ENCODE assay signal across 20 cellular contexts in genomic region chr12:68428724-68429580, GRCh38.
DNase-seq lines count a peak whose midpoint lies in the region; ATAC-seq and TF ChIP-seq lines count a peak whose summit lies in the region.
"Had no signal": no experiment of that assay in that cellular context is flagged by ENCODE, and none has a peak within 500 bp of the region (broad histone marks: within the 10 kb centered on the region; RNA-seq: fewer than 3 reads in every experiment).

No MANE protein-coding gene starts in this region.

- H3K56ac ChIP-seq in IMR-90 (ENCODE audit: extremely low read depth, insufficient read depth, low read length) = no peak overlapping the region

- 0 out of 3 replicates have a peak overlapping the region, but pooled peaks have one; percentile 10 for H2BK15ac ChIP-seq in IMR-90 (ENCODE audit: low read depth, low read length)

- H3K23ac ChIP-seq in IMR-90 (ENCODE audit: low read depth, low read length) = no peak overlapping the region

- peak overlapping the region in 1 of 2 experiments; percentile 14; a peak in 2 of 4 replicates for H4K8ac ChIP-seq in IMR-90 (ENCODE audit: low read depth in 2 of 2, low read length in 2 of 2)

- no peak for TF ChIP-seq RAD21 in IMR-90 (IDR thresholded peaks at IDR 0.05; ENCODE audit: low read length)

- H3K9me3 Mint-ChIP-seq in Caco-2 (ENCODE audit: unreplicated experiment) (peaks cover 39% of the 10 kb centered on the region), neural progenitor cell (no peaks in the 10 kb centered on the region)
- H3K9me3 Mint-ChIP-seq: CD8-positive, alpha-beta memory T cell; IgD-negative memory B cell; stimulated activated naive CD8-positive, alpha-beta T cell treated with anti-CD3 and anti-CD28 coated beads, Interleukin-15, Interleukin-2, amounts not matched to agents 100 ng/mL and 50 ng/mL, for 24 hours had no signal

- H3K4me1 ChIP-seq in Caco-2 = peaks cover 54% of the 10 kb centered on the region
- peaks cover 7% of the 10 kb centered on the region for H3K4me1 ChIP-seq in IMR-90 (ENCODE audit: control insufficient read depth, insufficient read depth, low read length)
- H3K4me1 ChIP-seq in neural progenitor cell = peaks cover 14% of the 10 kb centered on the region
- H3K4me1 ChIP-seq: right atrium auricular region, SJCRH30 had no signal

- H3K9ac ChIP-seq in IMR-90 (ENCODE audit: low read depth, low read length) (no peak overlapping the region), neural progenitor cell (no peak overlapping the region)

- ATAC-seq in IMR-90 (ENCODE audit: low read depth) (peak; percentile 50), GM18511 (IDR thresholded peaks at IDR 0.05; ENCODE audit: unreplicated experiment) (no peak), esophagus mucosa (no peak)

- no peak overlapping the region for H3K27ac ChIP-seq in IMR-90 (ENCODE audit: insufficient read depth, low read length)
- H3K27ac ChIP-seq in neural progenitor cell = no peak overlapping the region
- H3K27ac ChIP-seq: epithelial cell of prostate, right atrium auricular region, SJCRH30 had no signal

- peak overlapping the region; percentile 45 for H3K4me3 Mint-ChIP-seq in Caco-2 (ENCODE audit: unreplicated experiment)
- no peak overlapping the region for H3K4me3 Mint-ChIP-seq in neural progenitor cell
- H3K4me3 Mint-ChIP-seq: CD8-positive, alpha-beta memory T cell; IgD-negative memory B cell; stimulated activated naive CD8-positive, alpha-beta T cell treated with anti-CD3 and anti-CD28 coated beads, Interleukin-15, Interleukin-2, amounts not matched to agents 100 ng/mL and 50 ng/mL, for 24 hours had no signal

- intact Hi-C loops in Caco-2 (cut with micrococcal nuclease; ENCODE audit: unreplicated experiment) (loop anchor here (1.0 to 10.0 kb wide), 6 partner anchors 24 to 256 kb away; partner anchors contain the start of genes MDM1, NUP107 and RAP1B), IMR-90 (cut with micrococcal nuclease) (no loop called here)

- H3K27me3 Mint-ChIP-seq in Caco-2 (ENCODE audit: insufficient read depth, unreplicated experiment) (no peaks in the 10 kb centered on the region), neural progenitor cell (ENCODE audit: insufficient read depth, low read depth) (peaks cover 8% of the 10 kb centered on the region)
- H3K27me3 Mint-ChIP-seq: CD8-positive, alpha-beta memory T cell; IgD-negative memory B cell; stimulated activated naive CD8-positive, alpha-beta T cell treated with anti-CD3 and anti-CD28 coated beads, Interleukin-15, Interleukin-2, amounts not matched to agents 100 ng/mL and 50 ng/mL, for 24 hours had no signal

- H2AK5ac ChIP-seq in IMR-90 (ENCODE audit: low read depth, low read length) = no peak overlapping the region

- no peak for TF ChIP-seq POLR2A in IMR-90 (IDR thresholded peaks at IDR 0.05; ENCODE audit: low read depth, low read length)

- no peaks in the 10 kb centered on the region for H3F3A ChIP-seq in neural progenitor cell (ENCODE audit: low read depth)

- peaks cover 5% of the 10 kb centered on the region for H3K36me3 Mint-ChIP-seq in Caco-2 (ENCODE audit: insufficient read depth, unreplicated experiment)
- H3K36me3 Mint-ChIP-seq in neural progenitor cell = no peaks in the 10 kb centered on the region

- H3K4ac ChIP-seq in IMR-90 (ENCODE audit: low read depth, low read length) = peak overlapping the region; percentile 26; the same call in 1 of the 2 replicates

- H2AFZ ChIP-seq in IMR-90 (replicated peaks; ENCODE audit: low read length, poor library complexity) (no peak overlapping the region), neural progenitor cell (replicated peaks) (peak overlapping the region; percentile 12)

- H3K4me3 ChIP-seq in Caco-2 (ENCODE audit: low read depth, low read length) = no peak overlapping the region
- H3K4me3 ChIP-seq in IMR-90 (ENCODE audit: insufficient read depth, low read depth, low read length) = no peak overlapping the region
- H3K4me3 ChIP-seq in fibroblast of pulmonary artery (replicated peaks; ENCODE audit: low read depth, low read length) = no peak overlapping the region
- no peak overlapping the region for H3K4me3 ChIP-seq in neural progenitor cell
- H3K4me3 ChIP-seq: right atrium auricular region, SJCRH30 had no signal

- CTCF ChIA-PET in Caco-2 (lab: Charles Lee) = no interaction called here
- CTCF ChIA-PET in IMR-90 (lab: Yijun Ruan, JAX) = interaction anchor here (0.5 to 0.9 kb wide), 3 partner anchors 11 to 451 kb away, joined by 3 read pairs; no protein-coding TSS in a partner anchor

- TF ChIP-seq CTCF in Caco-2 (IDR thresholded peaks at IDR 0.05; ENCODE audit: insufficient read depth in 1 of 2, low read depth in 1 of 2, low read length in 1 of 2, severe bottlenecking in 1 of 2, unreplicated experiment in 1 of 2) (no peak), IMR-90 (conservative IDR thresholded peaks at IDR 0.05; ENCODE audit: low read depth, low read length) (no peak), fibroblast of pulmonary artery (IDR thresholded peaks at IDR 0.05; ENCODE audit: low read length, missing control alignments) (no peak), neural progenitor cell (IDR thresholded peaks at IDR 0.05) (no peak)

- H2BK120ac ChIP-seq in IMR-90 (ENCODE audit: low read depth, low read length) = peak overlapping the region; percentile 49

- peak overlapping the region; percentile 5; the same call in 1 of the 2 replicates for H2BK20ac ChIP-seq in IMR-90 (ENCODE audit: low read depth, low read length)

- POLR2A ChIA-PET in Caco-2 (lab: Charles Lee) (interaction anchor here (1.0 to 1.8 kb wide), 3 partner anchors 11 to 181 kb away, joined by 3 to 10 read pairs (median 6); partner anchors contain the start of gene RAP1B), IMR-90 (lab: Charles Lee; ENCODE audit: unreplicated experiment) (no interaction called here)

- H3K9me3 ChIP-seq in Caco-2 = no peaks in the 10 kb centered on the region
- no peaks in the 10 kb centered on the region for H3K9me3 ChIP-seq in IMR-90 (ENCODE audit: control insufficient read depth, insufficient read depth, low read length)
- no peaks in the 10 kb centered on the region for H3K9me3 ChIP-seq in neural progenitor cell (ENCODE audit: low read depth)
- H3K9me3 ChIP-seq: right atrium auricular region, SJCRH30 had no signal

- 100% methylated on average over 2 of the region's 7 CpGs; no CpG with 5 or more reads in 1 of the 2 experiments for WGBS in IMR-90 (ENCODE audit: extremely low coverage in 2 of 2, insufficient read length in 1 of 2), 2 experiments

- H4K91ac ChIP-seq in IMR-90 (ENCODE audit: insufficient read depth, low read depth, low read length) = peak overlapping the region; percentile 28; the same call in 1 of the 2 replicates

- no peaks in the 10 kb centered on the region for H3K79me2 ChIP-seq in neural progenitor cell (ENCODE audit: low read depth)

- H3K27ac Mint-ChIP-seq in Caco-2 (ENCODE audit: unreplicated experiment) (peak overlapping the region; percentile 94), neural progenitor cell (no peak overlapping the region)
- H3K27ac Mint-ChIP-seq: IgD-negative memory B cell; stimulated activated naive CD8-positive, alpha-beta T cell treated with anti-CD3 and anti-CD28 coated beads, Interleukin-15, Interleukin-2, amounts not matched to agents 100 ng/mL and 50 ng/mL, for 24 hours had no signal

- H3K36me3 ChIP-seq in Caco-2 (ENCODE audit: control insufficient read depth, insufficient read depth, low read length) = no peaks in the 10 kb centered on the region
- H3K36me3 ChIP-seq in IMR-90 (ENCODE audit: control insufficient read depth, insufficient read depth, low read length) = no peaks in the 10 kb centered on the region
- H3K36me3 ChIP-seq in neural progenitor cell = no peaks in the 10 kb centered on the region
- H3K36me3 ChIP-seq: right atrium auricular region, SJCRH30 had no signal

- BruUV-seq in Caco-2 (replicated peaks; lab: Mats Ljungman, UMichigan) = no TSS peak
- BruUV-seq in IMR-90 (replicated peaks; lab: Mats Ljungman, UMichigan) = no TSS peak

- no peak overlapping the region for H2AK9ac ChIP-seq in IMR-90 (replicated peaks; ENCODE audit: low read depth, low read length, poor library complexity)

- DNase-seq in Caco-2 (peak; percentile 72 to 79), IMR-90 (peak; percentile 78), fibroblast of pulmonary artery (ENCODE audit: low read depth) (peak; percentile 76), neural progenitor cell (ENCODE audit: low spot score) (peak; percentile 14), NCI-H2029 treated with DMSO at 0.1 percent for 48 hours (lab: John Stamatoyannopoulos, UW) (no peak), T-helper 9 cell (no peak)
- DNase-seq: activated CD4-positive, CD25-positive, alpha-beta regulatory T cell treated with anti-CD3 and anti-CD28 coated beads, Interleukin-2, amount 50 U/mL, for 72 hours; activated effector memory CD4-positive, alpha-beta T cell treated with anti-CD3 and anti-CD28 coated beads, Interleukin-2, amount 50 U/mL, for 16 hours; CD8-positive, alpha-beta memory T cell; DND-41; glutamatergic neuron; NCI-H2029; NCI-H524 treated with DMSO at 0.1 percent for 48 hours; SJCRH30 had no signal

- peaks cover 7% of the 10 kb centered on the region; the same call in 1 of the 2 replicates for H3K9me1 ChIP-seq in IMR-90 (ENCODE audit: insufficient read depth, low read length)

- peak overlapping the region; percentile 51 for H2BK5ac ChIP-seq in IMR-90 (ENCODE audit: low read depth, low read length, poor library complexity, severe bottlenecking)

- H4K5ac ChIP-seq in IMR-90 (ENCODE audit: low read depth, low read length) = no peak overlapping the region

- H3K4me1 Mint-ChIP-seq in Caco-2 (ENCODE audit: low read depth, unreplicated experiment) (peaks cover 29% of the 10 kb centered on the region), neural progenitor cell (peaks cover 24% of the 10 kb centered on the region)

- H3K14ac ChIP-seq in IMR-90 (replicated peaks; ENCODE audit: low read depth, low read length) = 0 out of 2 replicates have a peak overlapping the region, but pooled peaks have one; percentile 32

- H4K20me1 ChIP-seq in IMR-90 (ENCODE audit: insufficient read depth, low read length) (no peaks in the 10 kb centered on the region), neural progenitor cell (ENCODE audit: low read depth) (no peaks in the 10 kb centered on the region)

- no peaks in the 10 kb centered on the region for H3K79me1 ChIP-seq in IMR-90 (ENCODE audit: low read depth in 1 of 2, low read length in 2 of 2)

- in situ Hi-C loops in IMR-90 (cut with MboI; ENCODE audit: low sequenced_read_pairs) = no loop called here

- H3K27me3 ChIP-seq in Caco-2 (replicated peaks; ENCODE audit: control insufficient read depth, insufficient read depth, low read length) = no peaks in the 10 kb centered on the region
- no peaks in the 10 kb centered on the region for H3K27me3 ChIP-seq in IMR-90 (ENCODE audit: control insufficient read depth, insufficient read depth, low read length)
- no peaks in the 10 kb centered on the region for H3K27me3 ChIP-seq in neural progenitor cell
- H3K27me3 ChIP-seq: right atrium auricular region, SJCRH30 had no signal

- H3K4me2 ChIP-seq in IMR-90 (ENCODE audit: low read depth, low read length) = no peak overlapping the region; the same call in 1 of the 2 replicates
- H3K4me2 ChIP-seq in neural progenitor cell = no peak overlapping the region

- peak overlapping the region; percentile 1; the same call in 1 of the 2 replicates for H3K18ac ChIP-seq in IMR-90 (ENCODE audit: low read depth, low read length)

- dilution Hi-C loops in IMR-90 (cut with HindIII; ENCODE audit: low sequenced_read_pairs, unreplicated experiment) = no loop called here

Comparison
In these comparisons a context has a peak if more than half of its experiments do, and no peak if none do; other contexts are left out.
1. DNase-seq: peak in Caco-2 (2 of 2), IMR-90 (single experiment), fibroblast of pulmonary artery (single experiment) and neural progenitor cell (single experiment); none in NCI-H2029 treated with DMSO at 0.1 percent for 48 hours (single experiment) and T-helper 9 cell (single experiment).